In the genomic region with DNA sequence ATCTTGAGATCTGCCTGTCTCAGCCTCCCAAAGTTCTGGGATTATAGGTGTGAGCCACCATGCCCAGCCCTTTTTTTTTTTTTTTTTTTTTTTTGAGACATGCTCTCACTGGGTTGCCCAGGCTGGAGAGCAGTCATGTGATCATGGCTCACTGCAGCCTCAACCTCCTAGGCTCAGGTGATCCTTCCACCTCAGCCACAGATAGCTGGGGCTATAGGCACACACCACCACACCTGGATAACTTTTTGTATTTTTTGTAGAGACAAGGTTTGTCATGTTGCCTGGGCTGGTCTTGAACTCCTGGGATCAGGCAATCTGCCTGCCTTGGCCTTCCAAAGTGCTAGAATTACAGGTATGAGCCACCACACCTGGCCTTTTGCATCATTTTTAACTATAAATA, we compare ENCODE assay signal across 15 cellular contexts.
"Had no signal": no experiment of that assay in that cellular context is flagged by ENCODE, and none has a peak within 500 bp of the region (broad histone marks: within the 10 kb centered on the region; RNA-seq: fewer than 3 reads in every experiment).

No MANE protein-coding gene starts in this region.

- H3K4me1 Mint-ChIP-seq: activated B cell treated with CpG ODN at 0.5 μM for 24 hours; activated CD4-positive, alpha-beta T cell treated with anti-CD3 and anti-CD28 coated beads, Interleukin-2, amount 10 ng/mL, durations not matched to agents 24 days and 14 days; naive thymus-derived CD4-positive, alpha-beta T cell; stimulated activated naive B cell treated with anti-CD40 and anti-IgM and Interleukin-4, amounts not matched to agents 10 μg/mL and 1 μg/mL and 100 μg/mL, for 72 hours had no signal

- H3K36me3 ChIP-seq: gastroesophageal sphincter, neutrophil, tibial nerve, vagina had no signal

- H3K36me3 Mint-ChIP-seq: activated naive CD8-positive, alpha-beta T cell; naive thymus-derived CD4-positive, alpha-beta T cell; stimulated activated naive B cell treated with anti-CD40 and anti-IgM and Interleukin-4, amounts not matched to agents 10 μg/mL and 1 μg/mL and 100 μg/mL, for 72 hours had no signal

- H3K4me3 ChIP-seq: gastroesophageal sphincter, lung, tibial nerve, vagina had no signal

- H3K4me1 ChIP-seq: tibial nerve, vagina had no signal

- DNase-seq: activated B cell treated with CpG ODN at 0.5 μM for 24 hours; activated CD4-positive, alpha-beta T cell treated with anti-CD3 and anti-CD28 coated beads, Interleukin-2, amount 10 ng/mL, durations not matched to agents 24 days and 14 days; activated CD8-positive, alpha-beta T cell treated with anti-CD3 and anti-CD28 coated beads, Interleukin-2, amount 10 ng/mL, durations not matched to agents 7 days and 5 days; activated gamma-delta T cell treated with Interleukin-2 at 50 U/mL for 16 hours; amygdala; naive thymus-derived CD4-positive, alpha-beta T cell; stimulated activated CD4-positive, alpha-beta T cell treated with anti-CD3 and anti-CD28 coated beads, Interleukin-2, amount 100 ng/mL, for 48 hours; stimulated activated naive B cell treated with anti-CD40 and anti-IgM and Interleukin-4, amounts not matched to agents 10 μg/mL and 1 μg/mL and 100 μg/mL, for 72 hours; T-helper 2 cell had no signal

- ATAC-seq: activated CD8-positive, alpha-beta T cell treated with anti-CD3 and anti-CD28 coated beads, Interleukin-2, amount 10 ng/mL, durations not matched to agents 7 days and 5 days; naive thymus-derived CD4-positive, alpha-beta T cell had no signal

- H3K27me3 ChIP-seq: gastroesophageal sphincter, neutrophil, tibial nerve, vagina had no signal

- H3K27ac Mint-ChIP-seq: activated B cell treated with CpG ODN at 0.5 μM for 24 hours; activated CD4-positive, alpha-beta T cell treated with anti-CD3 and anti-CD28 coated beads, Interleukin-2, amount 10 ng/mL, durations not matched to agents 24 days and 14 days; activated CD8-positive, alpha-beta T cell treated with anti-CD3 and anti-CD28 coated beads, Interleukin-2, amount 10 ng/mL, durations not matched to agents 7 days and 5 days; activated naive CD8-positive, alpha-beta T cell; naive thymus-derived CD4-positive, alpha-beta T cell; stimulated activated naive B cell treated with anti-CD40 and anti-IgM and Interleukin-4, amounts not matched to agents 10 μg/mL and 1 μg/mL and 100 μg/mL, for 72 hours had no signal

- H3K9me3 Mint-ChIP-seq: activated B cell treated with CpG ODN at 0.5 μM for 24 hours; activated CD4-positive, alpha-beta T cell treated with anti-CD3 and anti-CD28 coated beads, Interleukin-2, amount 10 ng/mL, durations not matched to agents 24 days and 14 days; stimulated activated naive B cell treated with anti-CD40 and anti-IgM and Interleukin-4, amounts not matched to agents 10 μg/mL and 1 μg/mL and 100 μg/mL, for 72 hours had no signal

- H3K9me3 ChIP-seq: gastroesophageal sphincter, neutrophil, tibial nerve, vagina had no signal

- H3K27me3 Mint-ChIP-seq: activated B cell treated with CpG ODN at 0.5 μM for 24 hours; activated naive CD8-positive, alpha-beta T cell had no signal

- H3K4me3 Mint-ChIP-seq: activated B cell treated with CpG ODN at 0.5 μM for 24 hours; activated CD4-positive, alpha-beta T cell treated with anti-CD3 and anti-CD28 coated beads, Interleukin-2, amount 10 ng/mL, durations not matched to agents 24 days and 14 days; activated CD8-positive, alpha-beta T cell treated with anti-CD3 and anti-CD28 coated beads, Interleukin-2, amount 10 ng/mL, durations not matched to agents 7 days and 5 days; activated naive CD8-positive, alpha-beta T cell; naive thymus-derived CD4-positive, alpha-beta T cell; stimulated activated naive B cell treated with anti-CD40 and anti-IgM and Interleukin-4, amounts not matched to agents 10 μg/mL and 1 μg/mL and 100 μg/mL, for 72 hours had no signal

- H3K27ac ChIP-seq: neutrophil, tibial nerve, vagina had no signal
